12 cellular contexts compared by ENCODE assay signal in the genomic region with DNA sequence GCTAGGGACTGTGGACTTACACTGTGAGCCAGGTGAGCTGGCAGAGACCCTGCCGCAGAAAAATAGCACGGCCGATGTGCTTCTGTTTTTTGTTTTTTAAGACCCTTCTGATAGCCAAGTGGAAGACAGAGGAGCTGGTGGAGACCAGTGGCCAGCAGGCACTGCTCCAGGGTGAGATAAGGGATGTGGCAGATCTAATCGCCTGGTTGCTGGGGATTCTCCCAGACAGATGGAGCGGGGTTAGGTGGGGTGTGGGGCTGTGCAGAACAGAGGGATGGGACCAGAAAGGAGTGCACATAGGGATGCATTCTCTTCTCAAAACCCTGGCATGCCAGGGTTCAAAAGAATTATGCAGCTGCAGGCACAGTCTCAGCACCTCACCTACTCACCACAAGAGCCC.
DNase-seq lines count a peak whose midpoint lies in the region; ATAC-seq lines count a peak whose summit lies in the region.
"Had no signal": no experiment of that assay in that cellular context is flagged by ENCODE, and none has a peak within 500 bp of the region (broad histone marks: within the 10 kb centered on the region; RNA-seq: fewer than 3 reads in every experiment).

No MANE protein-coding gene starts in this region.

- H3K4me2 ChIP-seq in neuronal stem cell (ENCODE audit: insufficient read depth, low read length, poor library complexity, severe bottlenecking) = no peak overlapping the region
- H3K4me2 ChIP-seq: GM23338 had no signal

- no peak overlapping the region for H2AFZ ChIP-seq in neuronal stem cell (ENCODE audit: low read length)
- H2AFZ ChIP-seq: GM23338 had no signal

- no peaks in the 10 kb centered on the region for H3K27me3 ChIP-seq in neuronal stem cell (ENCODE audit: control insufficient read depth in 3 of 3, insufficient read depth in 3 of 3, low read depth in 1 of 3, low read length in 3 of 3)

- H3K27me3 Mint-ChIP-seq in activated CD4-positive, alpha-beta T cell treated with anti-CD3 and anti-CD28 coated beads, Interleukin-2, amount 10 ng/mL, durations not matched to agents 7 days and 5 days = no peaks in the 10 kb centered on the region
- H3K27me3 Mint-ChIP-seq in central memory CD8-positive, alpha-beta T cell = no peaks in the 10 kb centered on the region
- no peaks in the 10 kb centered on the region for H3K27me3 Mint-ChIP-seq in T-helper 17 cell

- DNase-seq in activated CD4-positive, alpha-beta T cell treated with anti-CD3 and anti-CD28 coated beads, Interleukin-2, amount 10 ng/mL, durations not matched to agents 7 days and 5 days = no peak
- DNase-seq in activated CD4-positive, alpha-beta T cell treated with anti-CD3 and anti-CD28 coated beads, Interleukin-2, amount 50 U/mL, for 1 hour = no peak
- DNase-seq in SK-N-DZ (ENCODE audit: low spot score) (peak; percentile 82), neuronal stem cell (ENCODE audit: low spot score) (no peak), NCI-H226 (no peak), T-helper 17 cell (no peak)
- DNase-seq in central memory CD8-positive, alpha-beta T cell (ENCODE audit: low spot score in 2 of 2) = no peak
- DNase-seq: NCI-H1930, NCI-H2171, NCI-H446 treated with DMSO at 0.1 percent for 48 hours had no signal

- H3K4me1 Mint-ChIP-seq in activated CD4-positive, alpha-beta T cell treated with anti-CD3 and anti-CD28 coated beads, Interleukin-2, amount 10 ng/mL, durations not matched to agents 7 days and 5 days = peaks cover 39% of the 10 kb centered on the region
- H3K4me1 Mint-ChIP-seq in central memory CD8-positive, alpha-beta T cell = peaks cover 52% of the 10 kb centered on the region
- peaks cover 48% of the 10 kb centered on the region for H3K4me1 Mint-ChIP-seq in T-helper 17 cell
- H3K4me1 Mint-ChIP-seq: GM23338 had no signal

- POLR2A ChIA-PET in activated CD4-positive, alpha-beta T cell treated with anti-CD3 and anti-CD28 coated beads, Interleukin-2, amount 10 ng/mL, durations not matched to agents 7 days and 5 days (lab: Charles Lee) = interaction anchor here (0.7 kb wide), 1 partner anchor 357 kb away, joined by 3 read pairs; no protein-coding TSS in a partner anchor

- CTCF ChIA-PET in activated CD4-positive, alpha-beta T cell treated with anti-CD3 and anti-CD28 coated beads, Interleukin-2, amount 10 ng/mL, durations not matched to agents 7 days and 5 days (lab: Charles Lee) = interaction anchor here (0.5 to 1.5 kb wide), 3 partner anchors 14 to 141 kb away, joined by 3 to 4 read pairs (median 3); no protein-coding TSS in a partner anchor

- no peak overlapping the region for H3K14ac ChIP-seq in neuronal stem cell (ENCODE audit: low read length)

- H3K9ac ChIP-seq in neuronal stem cell (ENCODE audit: low read depth, low read length, poor library complexity) = peak overlapping the region; percentile 17

- no peak overlapping the region for H3K18ac ChIP-seq in neuronal stem cell (ENCODE audit: low read length)

- H3K36me3 Mint-ChIP-seq in activated CD4-positive, alpha-beta T cell treated with anti-CD3 and anti-CD28 coated beads, Interleukin-2, amount 10 ng/mL, durations not matched to agents 7 days and 5 days (ENCODE audit: low read depth) = peaks cover 60% of the 10 kb centered on the region
- H3K36me3 Mint-ChIP-seq in central memory CD8-positive, alpha-beta T cell (ENCODE audit: insufficient read depth) = peaks cover 29% of the 10 kb centered on the region
- peaks cover 17% of the 10 kb centered on the region for H3K36me3 Mint-ChIP-seq in T-helper 17 cell (ENCODE audit: low read depth)

- H4K8ac ChIP-seq in neuronal stem cell (ENCODE audit: low read depth, low read length) = no peak overlapping the region

- no peak overlapping the region for H3K4ac ChIP-seq in neuronal stem cell (ENCODE audit: low read length)

- no peaks in the 10 kb centered on the region for H3K9me3 Mint-ChIP-seq in activated CD4-positive, alpha-beta T cell treated with anti-CD3 and anti-CD28 coated beads, Interleukin-2, amount 10 ng/mL, durations not matched to agents 7 days and 5 days
- no peaks in the 10 kb centered on the region for H3K9me3 Mint-ChIP-seq in central memory CD8-positive, alpha-beta T cell
- H3K9me3 Mint-ChIP-seq: GM23338 had no signal

- no peak overlapping the region for H3K23ac ChIP-seq in neuronal stem cell (ENCODE audit: low read depth, low read length, poor library complexity)

- no peaks in the 10 kb centered on the region for H3K79me1 ChIP-seq in neuronal stem cell (ENCODE audit: low read depth, low read length)

- no peak overlapping the region for H3K4me3 Mint-ChIP-seq in activated CD4-positive, alpha-beta T cell treated with anti-CD3 and anti-CD28 coated beads, Interleukin-2, amount 10 ng/mL, durations not matched to agents 7 days and 5 days
- no peak overlapping the region for H3K4me3 Mint-ChIP-seq in central memory CD8-positive, alpha-beta T cell
- no peak overlapping the region for H3K4me3 Mint-ChIP-seq in T-helper 17 cell
- H3K4me3 Mint-ChIP-seq: GM23338 had no signal

- WGBS in neuronal stem cell (ENCODE audit: extremely low coverage in 2 of 2, insufficient read length in 2 of 2, insufficient replicate concordance in 1 of 2), 2 donors = no CpG with 5 or more reads among the region's 5 CpGs

- H2BK15ac ChIP-seq in neuronal stem cell (ENCODE audit: low read length) = no peak overlapping the region

- H2BK5ac ChIP-seq in neuronal stem cell (ENCODE audit: low read length) = no peak overlapping the region

- H2BK12ac ChIP-seq in neuronal stem cell (ENCODE audit: low read length) = no peak overlapping the region

- peaks cover 10 to 80% of the 10 kb centered on the region in 2 donors for H3K36me3 ChIP-seq in neuronal stem cell (replicated peaks in 1 of 2; ENCODE audit: control insufficient read depth in 2 of 2, insufficient read depth in 2 of 2, low read length in 2 of 2)

- ATAC-seq in central memory CD8-positive, alpha-beta T cell (replicated peaks; ENCODE audit: extremely low read depth, poor library complexity, severe bottlenecking) = no peak
- ATAC-seq in HG03097 (IDR thresholded peaks at IDR 0.05; ENCODE audit: low FRiP score, unreplicated experiment) (no peak), T-helper 17 cell (no peak)
- ATAC-seq: GM23338 had no signal

- no peaks in the 10 kb centered on the region for H3K9me3 ChIP-seq in neuronal stem cell (replicated peaks in 1 of 2; ENCODE audit: control insufficient read depth in 2 of 2, insufficient read depth in 1 of 2, low read depth in 1 of 2, low read length in 2 of 2)
- H3K9me3 ChIP-seq in T-helper 17 cell (ENCODE audit: control insufficient read depth, low read length, poor library complexity, severe bottlenecking) = no peaks in the 10 kb centered on the region

- peaks cover 4 to 7% of the 10 kb centered on the region in 2 donors for H3K4me1 ChIP-seq in neuronal stem cell (ENCODE audit: control insufficient read depth in 2 of 2, insufficient read depth in 1 of 2, low read depth in 1 of 2, low read length in 2 of 2)

- no peak overlapping the region for H3K27ac ChIP-seq in neuronal stem cell (replicated peaks; ENCODE audit: low read length)

- no peak overlapping the region for H2AK5ac ChIP-seq in neuronal stem cell (ENCODE audit: low read depth, low read length)

- peak overlapping the region; percentile 22 for H3K27ac Mint-ChIP-seq in activated CD4-positive, alpha-beta T cell treated with anti-CD3 and anti-CD28 coated beads, Interleukin-2, amount 10 ng/mL, durations not matched to agents 7 days and 5 days
- H3K27ac Mint-ChIP-seq in central memory CD8-positive, alpha-beta T cell (ENCODE audit: low read depth) = peak overlapping the region; percentile 79
- no peak overlapping the region for H3K27ac Mint-ChIP-seq in T-helper 17 cell
- H3K27ac Mint-ChIP-seq: GM23338 had no signal

- no peak overlapping the region for H2BK120ac ChIP-seq in neuronal stem cell (ENCODE audit: low read depth, low read length)

- no peak overlapping the region for H3K4me3 ChIP-seq in neuronal stem cell (ENCODE audit: low read length in 2 of 2)
- H3K4me3 ChIP-seq: GM23338 had no signal

- H4K91ac ChIP-seq in neuronal stem cell (ENCODE audit: low read depth, low read length, poor library complexity) = no peak overlapping the region
